ENCODE assay signal across 1 cellular context in the genomic region with DNA sequence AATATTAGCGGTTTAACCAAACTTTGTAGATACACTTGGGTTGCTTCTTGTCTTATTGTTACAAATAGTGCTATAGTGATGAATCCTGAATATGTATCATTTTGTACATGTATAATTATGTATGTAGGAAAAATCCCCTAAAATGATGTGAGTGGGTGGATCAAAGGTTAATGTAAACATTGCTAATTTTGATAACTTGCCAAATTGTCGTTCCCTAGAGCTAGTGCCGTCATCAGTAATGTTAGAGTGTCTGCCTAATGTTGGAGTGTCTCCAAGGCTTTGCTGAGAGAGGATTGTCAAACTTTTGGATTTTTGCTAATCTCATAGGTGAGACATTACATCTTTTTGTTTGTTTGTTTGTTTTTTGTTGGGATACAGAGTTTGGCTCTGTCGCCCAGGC.
TF ChIP-seq lines count a peak whose summit lies in the region.

No MANE protein-coding gene starts in this region.

TF ChIP-seq in HEK293, 187 proteins besides CTCF, POLR2A, EP300 and RAD21 (continued from another document):
- TF ChIP-seq, protein P1, sequence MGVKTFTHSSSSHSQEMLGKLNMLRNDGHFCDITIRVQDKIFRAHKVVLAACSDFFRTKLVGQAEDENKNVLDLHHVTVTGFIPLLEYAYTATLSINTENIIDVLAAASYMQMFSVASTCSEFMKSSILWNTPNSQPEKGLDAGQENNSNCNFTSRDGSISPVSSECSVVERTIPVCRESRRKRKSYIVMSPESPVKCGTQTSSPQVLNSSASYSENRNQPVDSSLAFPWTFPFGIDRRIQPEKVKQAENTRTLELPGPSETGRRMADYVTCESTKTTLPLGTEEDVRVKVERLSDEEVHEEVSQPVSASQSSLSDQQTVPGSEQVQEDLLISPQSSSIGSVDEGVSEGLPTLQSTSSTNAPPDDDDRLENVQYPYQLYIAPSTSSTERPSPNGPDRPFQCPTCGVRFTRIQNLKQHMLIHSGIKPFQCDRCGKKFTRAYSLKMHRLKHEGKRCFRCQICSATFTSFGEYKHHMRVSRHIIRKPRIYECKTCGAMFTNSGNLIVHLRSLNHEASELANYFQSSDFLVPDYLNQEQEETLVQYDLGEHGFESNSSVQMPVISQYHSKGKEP (tag by site-specific recombination; IDR thresholded peaks at IDR 0.05): no peak
- TF ChIP-seq SCRT2 (tag by site-specific recombination; IDR thresholded peaks at IDR 0.05) (no peak), ZSCAN23 (tag by site-specific recombination; IDR thresholded peaks at IDR 0.05) (no peak), ZNF629 (tag by site-specific recombination; IDR thresholded peaks at IDR 0.05) (peak; percentile 71), ZNF274 (IDR thresholded peaks at IDR 0.05; ENCODE audit: low read length) (no peak), ZNF274 (tag by site-specific recombination; IDR thresholded peaks at IDR 0.05; ENCODE audit: borderline replicate concordance) (no peak), REPIN1 (tag by site-specific recombination; IDR thresholded peaks at IDR 0.05; ENCODE audit: low read depth) (no peak), ZNF404 (tag by site-specific recombination; IDR thresholded peaks at IDR 0.05) (no peak)
- TF ChIP-seq, protein P2, sequence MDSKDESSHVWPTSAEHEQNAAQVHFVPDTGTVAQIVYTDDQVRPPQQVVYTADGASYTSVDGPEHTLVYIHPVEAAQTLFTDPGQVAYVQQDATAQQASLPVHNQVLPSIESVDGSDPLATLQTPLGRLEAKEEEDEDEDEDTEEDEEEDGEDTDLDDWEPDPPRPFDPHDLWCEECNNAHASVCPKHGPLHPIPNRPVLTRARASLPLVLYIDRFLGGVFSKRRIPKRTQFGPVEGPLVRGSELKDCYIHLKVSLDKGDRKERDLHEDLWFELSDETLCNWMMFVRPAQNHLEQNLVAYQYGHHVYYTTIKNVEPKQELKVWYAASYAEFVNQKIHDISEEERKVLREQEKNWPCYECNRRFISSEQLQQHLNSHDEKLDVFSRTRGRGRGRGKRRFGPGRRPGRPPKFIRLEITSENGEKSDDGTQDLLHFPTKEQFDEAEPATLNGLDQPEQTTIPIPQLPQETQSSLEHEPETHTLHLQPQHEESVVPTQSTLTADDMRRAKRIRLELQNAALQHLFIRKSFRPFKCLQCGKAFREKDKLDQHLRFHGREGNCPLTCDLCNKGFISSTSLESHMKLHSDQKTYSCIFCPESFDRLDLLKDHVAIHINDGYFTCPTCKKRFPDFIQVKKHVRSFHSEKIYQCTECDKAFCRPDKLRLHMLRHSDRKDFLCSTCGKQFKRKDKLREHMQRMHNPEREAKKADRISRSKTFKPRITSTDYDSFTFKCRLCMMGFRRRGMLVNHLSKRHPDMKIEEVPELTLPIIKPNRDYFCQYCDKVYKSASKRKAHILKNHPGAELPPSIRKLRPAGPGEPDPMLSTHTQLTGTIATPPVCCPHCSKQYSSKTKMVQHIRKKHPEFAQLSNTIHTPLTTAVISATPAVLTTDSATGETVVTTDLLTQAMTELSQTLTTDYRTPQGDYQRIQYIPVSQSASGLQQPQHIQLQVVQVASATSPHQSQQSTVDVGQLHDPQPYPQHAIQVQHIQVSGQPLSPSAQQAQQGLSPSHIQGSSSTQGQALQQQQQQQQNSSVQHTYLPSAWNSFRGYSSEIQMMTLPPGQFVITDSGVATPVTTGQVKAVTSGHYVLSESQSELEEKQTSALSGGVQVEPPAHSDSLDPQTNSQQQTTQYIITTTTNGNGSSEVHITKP (tag by site-specific recombination; IDR thresholded peaks at IDR 0.05): no peak
